In the genomic region with DNA sequence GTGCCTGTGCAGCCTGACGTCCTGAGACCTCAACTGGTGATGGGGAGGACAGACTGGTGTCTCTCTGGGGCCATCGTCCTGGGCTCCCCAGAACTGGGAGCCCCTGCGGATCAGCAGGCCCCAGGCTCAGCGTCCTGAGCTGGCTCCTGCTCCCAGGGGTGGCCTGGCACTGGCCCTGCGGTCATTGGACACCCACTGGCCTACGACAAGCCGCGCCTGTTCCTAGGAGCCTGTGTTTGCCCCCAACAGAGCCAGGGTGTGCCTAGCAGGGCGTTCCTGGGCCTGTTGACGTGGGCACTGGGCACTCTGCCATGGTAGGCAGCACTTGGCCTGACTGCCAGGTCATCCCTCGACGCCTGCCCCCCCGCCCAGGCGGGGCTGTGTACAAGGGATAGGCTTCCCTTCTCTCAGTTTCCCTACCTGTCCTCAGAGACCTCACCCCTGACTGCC, we compare ENCODE assay signal across 1 cellular context.
TF ChIP-seq lines count a peak whose summit lies in the region.

No MANE protein-coding gene starts in this region.

TF ChIP-seq in H1, 55 proteins besides CTCF, POLR2A, EP300 and RAD21:
- TF ChIP-seq JUND (IDR thresholded peaks at IDR 0.05; ENCODE audit: low read length), result no peak
- no peak for TF ChIP-seq CEBPB (IDR thresholded peaks at IDR 0.05; ENCODE audit: low read depth, low read length)
- no peak for TF ChIP-seq BCL11A (IDR thresholded peaks at IDR 0.05; ENCODE audit: low read depth in 2 of 2, low read length in 2 of 2)
- TF ChIP-seq CHD1 (IDR thresholded peaks at IDR 0.05; ENCODE audit: low read depth, low read length), result no peak
- no peak for TF ChIP-seq HDAC2 (IDR thresholded peaks at IDR 0.05; ENCODE audit: borderline replicate concordance in 1 of 2, low read depth in 2 of 2, low read length in 2 of 2)
- TF ChIP-seq FOSL1 (IDR thresholded peaks at IDR 0.05; ENCODE audit: insufficient read depth, low read depth, low read length), result no peak
- no peak for TF ChIP-seq CHD2 (IDR thresholded peaks at IDR 0.05; ENCODE audit: low read length)
- no peak for TF ChIP-seq SUZ12 (IDR thresholded peaks at IDR 0.05; ENCODE audit: low read length)
